In genomic region chr6:9851541-9852380, GRCh38 we compare ENCODE assay signal across 11 cellular contexts.
DNase-seq lines count a peak whose midpoint lies in the region; TF ChIP-seq lines count a peak whose summit lies in the region.
"Had no signal": no experiment of that assay in that cellular context is flagged by ENCODE, and none has a peak within 500 bp of the region (broad histone marks: within the 10 kb centered on the region; RNA-seq: fewer than 3 reads in every experiment).

No MANE protein-coding gene starts in this region.

- no peak overlapping the region for H4K8ac ChIP-seq in H9 (replicated peaks; ENCODE audit: insufficient read length, low read depth, low read length)

- WGBS in H9 (ENCODE audit: extremely low coverage, insufficient read length, low lambda C conversion rate): no CpG with 5 or more reads among the region's 9 CpGs
- no CpG with 5 or more reads among the region's 9 CpGs for WGBS in iPS DF 6.9 (ENCODE audit: insufficient coverage, insufficient read length)

- no peak overlapping the region for H4K91ac ChIP-seq in H9 (ENCODE audit: insufficient read length, low read depth, low read length)

- H3K4me1 ChIP-seq in H9 (ENCODE audit: insufficient read depth, low read length) (no peaks in the 10 kb centered on the region), iPS DF 6.9 (ENCODE audit: control insufficient read depth, insufficient read depth, low read length) (no peaks in the 10 kb centered on the region)

- no peak overlapping the region for H2BK20ac ChIP-seq in H9 (ENCODE audit: low read depth, low read length, poor library complexity, severe bottlenecking)

- H3K4me2 ChIP-seq in H9 (ENCODE audit: insufficient read depth, insufficient read length, low read length): no peak overlapping the region

- no peak overlapping the region for H3K4me3 Mint-ChIP-seq in H9
- H3K4me3 Mint-ChIP-seq: effector memory CD8-positive, alpha-beta T cell had no signal

- H3K27ac ChIP-seq in H9 (ENCODE audit: insufficient read length, low read depth, low read length) (no peak overlapping the region), iPS DF 6.9 (ENCODE audit: low read length) (no peak overlapping the region)

- H2AK5ac ChIP-seq in H9 (ENCODE audit: insufficient read length, low read length): no peak overlapping the region

- H2BK15ac ChIP-seq in H9 (ENCODE audit: low read depth, low read length): no peak overlapping the region

- H3K23me2 ChIP-seq in H9 (ENCODE audit: insufficient read length, low read depth, low read length, poor library complexity, severe bottlenecking): no peaks in the 10 kb centered on the region

- H3K56ac ChIP-seq in H9 (ENCODE audit: insufficient read length, low read depth, low read length): no peak overlapping the region

- no peaks in the 10 kb centered on the region for H3K79me1 ChIP-seq in H9 (ENCODE audit: insufficient read depth, low read depth, low read length, poor library complexity, severe bottlenecking)

- no peak overlapping the region for H3T11ph ChIP-seq in H9 (ENCODE audit: low read length)

- H3K14ac ChIP-seq in H9 (ENCODE audit: insufficient read depth, low read length): no peak overlapping the region

- H3K4ac ChIP-seq in H9 (ENCODE audit: low read depth, low read length): no peak overlapping the region

- no peak overlapping the region for H2AFZ ChIP-seq in H9 (ENCODE audit: low read length)

- H3K27me3 Mint-ChIP-seq in H9 (ENCODE audit: low read depth): peaks cover 4% of the 10 kb centered on the region; the same call in 1 of the 2 replicates
- H3K27me3 Mint-ChIP-seq: effector memory CD8-positive, alpha-beta T cell had no signal

- no peak overlapping the region for H2BK12ac ChIP-seq in H9 (ENCODE audit: insufficient read length, low read depth, low read length)

- no peak for TF ChIP-seq CTCF in AG10803 (conservative IDR thresholded peaks at IDR 0.05; ENCODE audit: low read length)
- TF ChIP-seq CTCF in H9 (conservative IDR thresholded peaks at IDR 0.05): peak; percentile 70

- no peaks in the 10 kb centered on the region for H4K20me1 ChIP-seq in H9 (ENCODE audit: control insufficient read depth, insufficient read depth, insufficient read length)

- H3K36me3 ChIP-seq in iPS DF 6.9 (ENCODE audit: control insufficient read depth, insufficient read depth, low read length): no peaks in the 10 kb centered on the region

- H4K5ac ChIP-seq in H9 (ENCODE audit: insufficient read length, low read depth, low read length): no peak overlapping the region

- H3K4me3 ChIP-seq in AG10803 (ENCODE audit: low read length) (no peak overlapping the region), iPS DF 6.9 (ENCODE audit: low read length) (no peak overlapping the region)
- H3K4me3 ChIP-seq: lung had no signal

- DNase-seq in AG10803 (ENCODE audit: low read depth) (peak; percentile 3), H9 (peak; percentile 88), RPMI8226 (peak; percentile 48), iPS DF 6.9 (ENCODE audit: low read depth, low spot score) (peak; percentile 54), T1000 (lab: John Stamatoyannopoulos, UW) (no peak), cerebellum (ENCODE audit: low spot score) (no peak), GM03348 (ENCODE audit: low spot score) (no peak), NCI-H2227 (lab: John Stamatoyannopoulos, UW; ENCODE audit: unreplicated experiment) (no peak)
- DNase-seq: activated effector memory CD4-positive, alpha-beta T cell treated with Interleukin-2 at 50 U/mL for 16 hours; effector memory CD8-positive, alpha-beta T cell had no signal

- H3K4me1 Mint-ChIP-seq in H9: peaks cover 2 to 8% of the 10 kb centered on the region in 2 experiments; a peak in 2 of 4 replicates

- H3K9me3 ChIP-seq in H9 (ENCODE audit: control insufficient read depth, low read depth, low read length) (no peaks in the 10 kb centered on the region), iPS DF 6.9 (ENCODE audit: control insufficient read depth, insufficient read depth, low read length) (no peaks in the 10 kb centered on the region)

- H2BK120ac ChIP-seq in H9 (ENCODE audit: low read depth, low read length, poor library complexity, severe bottlenecking): no peak overlapping the region

- no peak overlapping the region for H3K23ac ChIP-seq in H9 (ENCODE audit: insufficient read length, low read depth, low read length)

- H3K9ac ChIP-seq in H9 (ENCODE audit: extremely low read depth, insufficient read length, low read length): no peak overlapping the region

- no peak overlapping the region for H2BK5ac ChIP-seq in H9 (ENCODE audit: insufficient read length, low read length)

- no peaks in the 10 kb centered on the region for H3K27me3 ChIP-seq in H9 (ENCODE audit: insufficient read depth, low read length)
- no peaks in the 10 kb centered on the region for H3K27me3 ChIP-seq in iPS DF 6.9 (ENCODE audit: control insufficient read depth, insufficient read depth, low read length)

- no peak overlapping the region for H3K18ac ChIP-seq in H9 (ENCODE audit: insufficient read length, low read depth, low read length)

- peak overlapping the region in 1 of 3 experiments; percentile 95; a peak in 2 of 7 replicates for H3K27ac Mint-ChIP-seq in H9
- H3K27ac Mint-ChIP-seq: effector memory CD8-positive, alpha-beta T cell had no signal

- no peaks in the 10 kb centered on the region for H3K79me2 ChIP-seq in H9 (ENCODE audit: insufficient read depth, low read length)

- peaks cover 22 to 25% of the 10 kb centered on the region in 2 experiments for H3K9me3 Mint-ChIP-seq in H9

- peaks cover 3 to 25% (median 8%) of the 10 kb centered on the region in 3 experiments; a peak in 5 of 7 replicates for H3K36me3 Mint-ChIP-seq in H9 (ENCODE audit: insufficient read depth in 1 of 3, low read depth in 3 of 3)

Comparison
In these comparisons a context has a peak if more than half of its experiments do, and no peak if none do; other contexts are left out.
1. DNase-seq: peak in AG10803 (single experiment), H9 (single experiment), RPMI8226 (single experiment) and iPS DF 6.9 (single experiment); none in T1000 (single experiment), cerebellum (single experiment), GM03348 (single experiment) and NCI-H2227 (single experiment).